1 cellular context compared by ENCODE assay signal in the genomic region with DNA sequence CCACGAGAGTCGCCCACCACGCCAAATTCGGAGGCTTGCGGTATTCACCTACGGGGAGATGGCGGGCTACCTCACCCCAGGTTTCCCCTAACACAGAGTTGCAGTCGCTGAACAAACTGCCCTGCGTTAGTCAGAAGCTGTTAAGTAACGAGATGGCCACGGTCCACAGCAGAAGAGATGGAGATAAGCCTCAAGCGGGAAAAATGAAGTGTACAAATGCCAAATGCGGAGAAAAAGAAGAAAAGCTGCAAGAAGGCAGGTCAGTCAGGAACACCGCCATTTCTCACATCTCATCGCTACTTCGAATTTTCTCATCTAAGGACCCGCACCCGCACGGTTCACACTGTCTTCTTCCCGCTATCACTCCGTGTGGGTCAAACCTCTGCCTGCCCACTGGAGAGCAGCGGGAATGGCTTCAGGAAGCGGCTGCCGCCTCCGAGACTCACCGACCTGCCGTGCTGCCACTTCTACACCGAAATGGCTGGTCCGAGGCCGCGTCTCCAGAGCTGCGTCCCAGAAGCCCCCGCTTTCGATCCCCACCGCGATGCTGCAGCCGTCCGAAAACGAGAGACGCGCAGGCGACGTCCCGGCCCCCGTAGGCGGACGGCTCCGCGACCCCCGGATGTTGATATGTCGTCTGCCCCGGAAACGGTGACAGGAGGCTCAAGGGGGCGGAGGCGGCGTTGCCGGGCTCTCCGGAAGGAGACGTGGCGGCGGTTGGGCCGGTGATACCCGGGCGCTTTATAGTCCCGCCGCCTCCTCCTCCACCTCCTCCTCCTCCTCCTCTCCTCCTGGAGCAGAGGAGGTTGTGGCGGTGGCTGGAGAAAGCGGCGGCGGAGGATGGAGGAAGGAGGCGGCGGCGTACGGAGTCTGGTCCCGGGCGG.
TF ChIP-seq lines count a peak whose summit lies in the region.

A gene with protein sequence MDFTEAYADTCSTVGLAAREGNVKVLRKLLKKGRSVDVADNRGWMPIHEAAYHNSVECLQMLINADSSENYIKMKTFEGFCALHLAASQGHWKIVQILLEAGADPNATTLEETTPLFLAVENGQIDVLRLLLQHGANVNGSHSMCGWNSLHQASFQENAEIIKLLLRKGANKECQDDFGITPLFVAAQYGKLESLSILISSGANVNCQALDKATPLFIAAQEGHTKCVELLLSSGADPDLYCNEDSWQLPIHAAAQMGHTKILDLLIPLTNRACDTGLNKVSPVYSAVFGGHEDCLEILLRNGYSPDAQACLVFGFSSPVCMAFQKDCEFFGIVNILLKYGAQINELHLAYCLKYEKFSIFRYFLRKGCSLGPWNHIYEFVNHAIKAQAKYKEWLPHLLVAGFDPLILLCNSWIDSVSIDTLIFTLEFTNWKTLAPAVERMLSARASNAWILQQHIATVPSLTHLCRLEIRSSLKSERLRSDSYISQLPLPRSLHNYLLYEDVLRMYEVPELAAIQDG (minus strand): TSS at position 583 of the 884 bp plus-strand sequence. CDS start 21,381 bp downstream, outside the sequence.
A gene with protein sequence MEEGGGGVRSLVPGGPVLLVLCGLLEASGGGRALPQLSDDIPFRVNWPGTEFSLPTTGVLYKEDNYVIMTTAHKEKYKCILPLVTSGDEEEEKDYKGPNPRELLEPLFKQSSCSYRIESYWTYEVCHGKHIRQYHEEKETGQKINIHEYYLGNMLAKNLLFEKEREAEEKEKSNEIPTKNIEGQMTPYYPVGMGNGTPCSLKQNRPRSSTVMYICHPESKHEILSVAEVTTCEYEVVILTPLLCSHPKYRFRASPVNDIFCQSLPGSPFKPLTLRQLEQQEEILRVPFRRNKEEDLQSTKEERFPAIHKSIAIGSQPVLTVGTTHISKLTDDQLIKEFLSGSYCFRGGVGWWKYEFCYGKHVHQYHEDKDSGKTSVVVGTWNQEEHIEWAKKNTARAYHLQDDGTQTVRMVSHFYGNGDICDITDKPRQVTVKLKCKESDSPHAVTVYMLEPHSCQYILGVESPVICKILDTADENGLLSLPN (plus strand): TSS at position 674 of the 884 bp plus-strand sequence. CDS start 167 bp downstream, at position 841.

TF ChIP-seq in HepG2, 621 proteins besides CTCF, POLR2A, EP300 and RAD21 (continued from another document and continues in another):
- TF ChIP-seq ZNF850 (CRISPR knock-in tag; conservative IDR thresholded peaks at IDR 0.05) (no peak), SIX1 (CRISPR knock-in tag; IDR thresholded peaks at IDR 0.05; ENCODE audit: borderline replicate concordance) (peak; percentile 72; the same call in 1 of the 2 replicates), ATF1 (CRISPR knock-in tag; IDR thresholded peaks at IDR 0.05) (peak; percentile 57; the same call in 1 of the 2 replicates), NR2F6 (IDR thresholded peaks at IDR 0.05) (peak; percentile 6; the same call in 1 of the 2 replicates), NR2F6 (CRISPR knock-in tag; IDR thresholded peaks at IDR 0.05) (peak; percentile 62; the same call in 1 of the 2 replicates), PHF8 (CRISPR knock-in tag; IDR thresholded peaks at IDR 0.05) (peak; percentile 97), ZNF496 (CRISPR knock-in tag; IDR thresholded peaks at IDR 0.05; ENCODE audit: insufficient replicate concordance) (no peak), SP1 (IDR thresholded peaks at IDR 0.05) (no peak), SP1 (CRISPR knock-in tag; IDR thresholded peaks at IDR 0.05) (peak; percentile 87), ONECUT2 (CRISPR knock-in tag; IDR thresholded peaks at IDR 0.05) (no peak; the same call in 1 of the 2 replicates), HOXA5 (CRISPR knock-in tag; IDR thresholded peaks at IDR 0.05) (peak; percentile 99), NR1H2 (CRISPR knock-in tag; IDR thresholded peaks at IDR 0.05; ENCODE audit: borderline replicate concordance, low read depth) (peak; percentile 73; the same call in 1 of the 2 replicates), NCOA2 (CRISPR knock-in tag; IDR thresholded peaks at IDR 0.05) (peak; percentile 69), ZNF672 (CRISPR knock-in tag; IDR thresholded peaks at IDR 0.05) (no peak), TBL1XR1 (IDR thresholded peaks at IDR 0.05; ENCODE audit: borderline replicate concordance, low read length, partially characterized antibody) (peak; percentile 17), IRF2 (CRISPR knock-in tag; IDR thresholded peaks at IDR 0.05) (peak; percentile 99), ZNF792 (CRISPR knock-in tag; IDR thresholded peaks at IDR 0.05) (peak; percentile 88), RAD51 (IDR thresholded peaks at IDR 0.05; ENCODE audit: borderline replicate concordance) (no peak), FIP1L1 (IDR thresholded peaks at IDR 0.05; ENCODE audit: borderline replicate concordance, insufficient read depth, low read depth, low read length) (no peak), SATB2 (CRISPR knock-in tag; IDR thresholded peaks at IDR 0.05) (0 out of 2 replicates have a peak, but pooled peaks have one; percentile 70), ZNF256 (CRISPR knock-in tag; conservative IDR thresholded peaks at IDR 0.05) (peak; percentile 95), ZSCAN30 (CRISPR knock-in tag; IDR thresholded peaks at IDR 0.05) (no peak), KMT2B (CRISPR knock-in tag; IDR thresholded peaks at IDR 0.05) (peak; percentile 100), ZNF550 (CRISPR knock-in tag; IDR thresholded peaks at IDR 0.05; ENCODE audit: borderline replicate concordance) (peak; percentile 77; the same call in 1 of the 2 replicates), SMAD1 (CRISPR knock-in tag; IDR thresholded peaks at IDR 0.05; ENCODE audit: borderline replicate concordance, low read depth) (no peak; the same call in 1 of the 2 replicates), NR2F1 (CRISPR knock-in tag; IDR thresholded peaks at IDR 0.05) (no peak), MTF1 (CRISPR knock-in tag; IDR thresholded peaks at IDR 0.05) (no peak; the same call in 1 of the 2 replicates), ZNF121 (CRISPR knock-in tag; IDR thresholded peaks at IDR 0.05) (peak; percentile 16), ZNF446 (CRISPR knock-in tag; IDR thresholded peaks at IDR 0.05) (peak; percentile 82; the same call in 1 of the 2 replicates), RORA (CRISPR knock-in tag; IDR thresholded peaks at IDR 0.05) (no peak), ZSCAN9 (CRISPR knock-in tag; IDR thresholded peaks at IDR 0.05; ENCODE audit: borderline replicate concordance) (peak; percentile 94), ZNF605 (CRISPR knock-in tag; IDR thresholded peaks at IDR 0.05) (peak; percentile 96), ZNF749 (CRISPR knock-in tag; IDR thresholded peaks at IDR 0.05; ENCODE audit: borderline replicate concordance) (0 out of 2 replicates have a peak, but pooled peaks have one; percentile 8), CBFB (CRISPR knock-in tag; IDR thresholded peaks at IDR 0.05) (peak; percentile 94), ZBTB7A (CRISPR knock-in tag; IDR thresholded peaks at IDR 0.05) (peak; percentile 92), ZNF274 (CRISPR knock-in tag; IDR thresholded peaks at IDR 0.05) (peak; percentile 96; the same call in 1 of the 2 replicates), SALL2 (CRISPR knock-in tag; IDR thresholded peaks at IDR 0.05) (peak; percentile 99), SOX6 (IDR thresholded peaks at IDR 0.05) (no peak), SOX6 (CRISPR knock-in tag; IDR thresholded peaks at IDR 0.05) (peak; percentile 92)
- TF ChIP-seq, protein P1, sequence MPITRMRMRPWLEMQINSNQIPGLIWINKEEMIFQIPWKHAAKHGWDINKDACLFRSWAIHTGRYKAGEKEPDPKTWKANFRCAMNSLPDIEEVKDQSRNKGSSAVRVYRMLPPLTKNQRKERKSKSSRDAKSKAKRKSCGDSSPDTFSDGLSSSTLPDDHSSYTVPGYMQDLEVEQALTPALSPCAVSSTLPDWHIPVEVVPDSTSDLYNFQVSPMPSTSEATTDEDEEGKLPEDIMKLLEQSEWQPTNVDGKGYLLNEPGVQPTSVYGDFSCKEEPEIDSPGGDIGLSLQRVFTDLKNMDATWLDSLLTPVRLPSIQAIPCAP (CRISPR knock-in tag; IDR thresholded peaks at IDR 0.05; ENCODE audit: low read depth) = no peak
- TF ChIP-seq, protein P2, sequence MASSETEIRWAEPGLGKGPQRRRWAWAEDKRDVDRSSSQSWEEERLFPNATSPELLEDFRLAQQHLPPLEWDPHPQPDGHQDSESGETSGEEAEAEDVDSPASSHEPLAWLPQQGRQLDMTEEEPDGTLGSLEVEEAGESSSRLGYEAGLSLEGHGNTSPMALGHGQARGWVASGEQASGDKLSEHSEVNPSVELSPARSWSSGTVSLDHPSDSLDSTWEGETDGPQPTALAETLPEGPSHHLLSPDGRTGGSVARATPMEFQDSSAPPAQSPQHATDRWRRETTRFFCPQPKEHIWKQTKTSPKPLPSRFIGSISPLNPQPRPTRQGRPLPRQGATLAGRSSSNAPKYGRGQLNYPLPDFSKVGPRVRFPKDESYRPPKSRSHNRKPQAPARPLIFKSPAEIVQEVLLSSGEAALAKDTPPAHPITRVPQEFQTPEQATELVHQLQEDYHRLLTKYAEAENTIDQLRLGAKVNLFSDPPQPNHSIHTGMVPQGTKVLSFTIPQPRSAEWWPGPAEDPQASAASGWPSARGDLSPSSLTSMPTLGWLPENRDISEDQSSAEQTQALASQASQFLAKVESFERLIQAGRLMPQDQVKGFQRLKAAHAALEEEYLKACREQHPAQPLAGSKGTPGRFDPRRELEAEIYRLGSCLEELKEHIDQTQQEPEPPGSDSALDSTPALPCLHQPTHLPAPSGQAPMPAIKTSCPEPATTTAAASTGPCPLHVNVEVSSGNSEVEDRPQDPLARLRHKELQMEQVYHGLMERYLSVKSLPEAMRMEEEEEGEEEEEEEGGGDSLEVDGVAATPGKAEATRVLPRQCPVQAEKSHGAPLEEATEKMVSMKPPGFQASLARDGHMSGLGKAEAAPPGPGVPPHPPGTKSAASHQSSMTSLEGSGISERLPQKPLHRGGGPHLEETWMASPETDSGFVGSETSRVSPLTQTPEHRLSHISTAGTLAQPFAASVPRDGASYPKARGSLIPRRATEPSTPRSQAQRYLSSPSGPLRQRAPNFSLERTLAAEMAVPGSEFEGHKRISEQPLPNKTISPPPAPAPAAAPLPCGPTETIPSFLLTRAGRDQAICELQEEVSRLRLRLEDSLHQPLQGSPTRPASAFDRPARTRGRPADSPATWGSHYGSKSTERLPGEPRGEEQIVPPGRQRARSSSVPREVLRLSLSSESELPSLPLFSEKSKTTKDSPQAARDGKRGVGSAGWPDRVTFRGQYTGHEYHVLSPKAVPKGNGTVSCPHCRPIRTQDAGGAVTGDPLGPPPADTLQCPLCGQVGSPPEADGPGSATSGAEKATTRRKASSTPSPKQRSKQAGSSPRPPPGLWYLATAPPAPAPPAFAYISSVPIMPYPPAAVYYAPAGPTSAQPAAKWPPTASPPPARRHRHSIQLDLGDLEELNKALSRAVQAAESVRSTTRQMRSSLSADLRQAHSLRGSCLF (CRISPR knock-in tag; IDR thresholded peaks at IDR 0.05; ENCODE audit: borderline replicate concordance) = no peak; the same call in 1 of the 2 replicates
- TF ChIP-seq, protein P3, sequence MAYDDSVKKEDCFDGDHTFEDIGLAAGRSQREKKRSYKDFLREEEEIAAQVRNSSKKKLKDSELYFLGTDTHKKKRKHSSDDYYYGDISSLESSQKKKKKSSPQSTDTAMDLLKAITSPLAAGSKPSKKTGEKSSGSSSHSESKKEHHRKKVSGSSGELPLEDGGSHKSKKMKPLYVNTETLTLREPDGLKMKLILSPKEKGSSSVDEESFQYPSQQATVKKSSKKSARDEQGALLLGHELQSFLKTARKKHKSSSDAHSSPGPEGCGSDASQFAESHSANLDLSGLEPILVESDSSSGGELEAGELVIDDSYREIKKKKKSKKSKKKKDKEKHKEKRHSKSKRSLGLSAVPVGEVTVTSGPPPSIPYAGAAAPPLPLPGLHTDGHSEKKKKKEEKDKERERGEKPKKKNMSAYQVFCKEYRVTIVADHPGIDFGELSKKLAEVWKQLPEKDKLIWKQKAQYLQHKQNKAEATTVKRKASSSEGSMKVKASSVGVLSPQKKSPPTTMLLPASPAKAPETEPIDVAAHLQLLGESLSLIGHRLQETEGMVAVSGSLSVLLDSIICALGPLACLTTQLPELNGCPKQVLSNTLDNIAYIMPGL (CRISPR knock-in tag; IDR thresholded peaks at IDR 0.05; ENCODE audit: borderline replicate concordance in 1 of 2, low read depth in 1 of 2) = peak; percentile 96 to 97
- TF ChIP-seq, protein P4, sequence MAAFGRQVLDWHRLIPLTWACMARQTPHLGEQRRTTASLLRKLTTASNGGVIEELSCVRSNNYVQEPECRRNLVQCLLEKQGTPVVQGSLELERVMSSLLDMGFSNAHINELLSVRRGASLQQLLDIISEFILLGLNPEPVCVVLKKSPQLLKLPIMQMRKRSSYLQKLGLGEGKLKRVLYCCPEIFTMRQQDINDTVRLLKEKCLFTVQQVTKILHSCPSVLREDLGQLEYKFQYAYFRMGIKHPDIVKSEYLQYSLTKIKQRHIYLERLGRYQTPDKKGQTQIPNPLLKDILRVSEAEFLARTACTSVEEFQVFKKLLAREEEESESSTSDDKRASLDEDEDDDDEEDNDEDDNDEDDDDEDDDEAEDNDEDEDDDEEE (CRISPR knock-in tag; IDR thresholded peaks at IDR 0.05) = peak; percentile 28
- TF ChIP-seq, protein P5, sequence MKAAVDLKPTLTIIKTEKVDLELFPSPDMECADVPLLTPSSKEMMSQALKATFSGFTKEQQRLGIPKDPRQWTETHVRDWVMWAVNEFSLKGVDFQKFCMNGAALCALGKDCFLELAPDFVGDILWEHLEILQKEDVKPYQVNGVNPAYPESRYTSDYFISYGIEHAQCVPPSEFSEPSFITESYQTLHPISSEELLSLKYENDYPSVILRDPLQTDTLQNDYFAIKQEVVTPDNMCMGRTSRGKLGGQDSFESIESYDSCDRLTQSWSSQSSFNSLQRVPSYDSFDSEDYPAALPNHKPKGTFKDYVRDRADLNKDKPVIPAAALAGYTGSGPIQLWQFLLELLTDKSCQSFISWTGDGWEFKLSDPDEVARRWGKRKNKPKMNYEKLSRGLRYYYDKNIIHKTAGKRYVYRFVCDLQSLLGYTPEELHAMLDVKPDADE (CRISPR knock-in tag; IDR thresholded peaks at IDR 0.05) = peak; percentile 93
- TF ChIP-seq, protein P6, sequence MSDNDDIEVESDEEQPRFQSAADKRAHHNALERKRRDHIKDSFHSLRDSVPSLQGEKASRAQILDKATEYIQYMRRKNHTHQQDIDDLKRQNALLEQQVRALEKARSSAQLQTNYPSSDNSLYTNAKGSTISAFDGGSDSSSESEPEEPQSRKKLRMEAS (IDR thresholded peaks at IDR 0.05) = peak; percentile 91
